ENCODE assay signal across 25 cellular contexts in genomic region chr6:72413884-72414283, GRCh38.
A peak's percentile ranks its signal among the peaks of the same experiment; 100 is the strongest.
DNase-seq lines count a peak whose midpoint lies in the region; ATAC-seq and TF ChIP-seq lines count a peak whose summit lies in the region.
"Had no signal": no experiment of that assay in that cellular context is flagged by ENCODE, and none has a peak within 500 bp of the region (broad histone marks: within the 10 kb centered on the region; RNA-seq: fewer than 3 reads in every experiment).

No MANE protein-coding gene starts in this region.

- H3K36me3 ChIP-seq in OCI-LY3 (replicated peaks; ENCODE audit: low read depth, low read length), result no peaks in the 10 kb centered on the region
- H3K36me3 ChIP-seq: gastroesophageal sphincter, uterus had no signal

- DNase-seq in COLO668 (lab: John Stamatoyannopoulos, UW; ENCODE audit: unreplicated experiment) (peak; percentile 49), left colon (peak in 1 of 2 donors; percentile 13), renal cortical epithelial cell (ENCODE audit: low read depth) (peak; percentile 6), OCI-M1 (lab: John Stamatoyannopoulos, UW) (no peak)
- DNase-seq in activated naive CD4-positive, alpha-beta T cell (lab: John Stamatoyannopoulos, UW), result no peak
- DNase-seq: activated naive CD8-positive, alpha-beta T cell treated with anti-CD3 and anti-CD28 coated beads, Interleukin-2, amount 10 ng/mL, durations not matched to agents 7 days and 5 days; activated T-cell treated with anti-CD3 and anti-CD28 coated beads for 4 hours; CD8-positive, alpha-beta memory T cell; DMS153; left ventricle myocardium superior; NCI-H1105 treated with DMSO at 0.1 percent for 48 hours; NCI-H2081; NCI-H2227 treated with DMSO at 0.1 percent for 48 hours; right cardiac atrium; stimulated activated CD4-positive, alpha-beta T cell treated with anti-CD3 and anti-CD28 coated beads, Interleukin-15, amount 100 ng/mL, for 24 hours; stimulated activated naive CD4-positive, alpha-beta T cell treated with Interleukin-2 at 50 U/mL for 16 hours; testis; uterus had no signal

- TF ChIP-seq CTCF in OCI-LY3 (IDR thresholded peaks at IDR 0.05; ENCODE audit: low read depth, low read length), result no peak

- peak; percentile 65 for ATAC-seq in left colon
- ATAC-seq in HG02623 (IDR thresholded peaks at IDR 0.05; ENCODE audit: unreplicated experiment), result no peak
- no peak for ATAC-seq in HG03571 (IDR thresholded peaks at IDR 0.05; ENCODE audit: unreplicated experiment)
- ATAC-seq: A549, gastroesophageal sphincter, left ventricle myocardium superior, right cardiac atrium had no signal

- no peak overlapping the region for H2AFZ ChIP-seq in OCI-LY3 (ENCODE audit: low read depth, low read length)
- H2AFZ ChIP-seq: parathyroid adenoma had no signal

- H3K4me2 ChIP-seq in OCI-LY3 (ENCODE audit: low read length), result peak overlapping the region; percentile 31
- H3K4me2 ChIP-seq: A549 had no signal

- H3K27ac ChIP-seq in OCI-LY3 (ENCODE audit: low read length), result no peak overlapping the region
- H3K27ac ChIP-seq: A549, gastroesophageal sphincter, parathyroid adenoma, RWPE1, testis, uterus had no signal

- H3K79me2 ChIP-seq in OCI-LY3 (ENCODE audit: low read length), result no peaks in the 10 kb centered on the region
- H3K79me2 ChIP-seq: parathyroid adenoma had no signal

- H3K9ac ChIP-seq in OCI-LY3 (ENCODE audit: low read length), result no peak overlapping the region
- H3K9ac ChIP-seq: parathyroid adenoma had no signal

- intact Hi-C loops in left colon (cut with DNase I, micrococcal nuclease), result loop anchor here in 1 of 2 donors (5.0 kb wide), 1 partner anchor 718 kb away; no protein-coding TSS in a partner anchor

- no peak overlapping the region; the same call in 1 of the 2 replicates for H3K4me3 ChIP-seq in OCI-LY3 (ENCODE audit: low read length)
- H3K4me3 ChIP-seq: A549, gastroesophageal sphincter, testis, uterus had no signal

- H3K9me3 ChIP-seq in OCI-LY3 (ENCODE audit: insufficient read depth, low read length), result no peaks in the 10 kb centered on the region
- H3K9me3 ChIP-seq: A549, gastroesophageal sphincter, testis, uterus had no signal

- peaks cover 14% of the 10 kb centered on the region for H3K4me1 ChIP-seq in OCI-LY3 (ENCODE audit: low read length)
- H3K4me1 ChIP-seq: A549, testis, uterus had no signal

- no peaks in the 10 kb centered on the region for H4K20me1 ChIP-seq in OCI-LY3 (ENCODE audit: insufficient read depth, low read length)

- peaks cover 22% of the 10 kb centered on the region for H3K27me3 ChIP-seq in OCI-LY3 (ENCODE audit: low read depth, low read length)
- H3K27me3 ChIP-seq: gastroesophageal sphincter, testis, uterus had no signal

Comparison
In these comparisons a context has a peak if more than half of its experiments do, and no peak if none do; other contexts are left out.
1. DNase-seq: peak in COLO668 (single experiment) and renal cortical epithelial cell (single experiment); none in activated naive CD4-positive, alpha-beta T cell (0 of 4) and OCI-M1 (single experiment).